In the genomic region with DNA sequence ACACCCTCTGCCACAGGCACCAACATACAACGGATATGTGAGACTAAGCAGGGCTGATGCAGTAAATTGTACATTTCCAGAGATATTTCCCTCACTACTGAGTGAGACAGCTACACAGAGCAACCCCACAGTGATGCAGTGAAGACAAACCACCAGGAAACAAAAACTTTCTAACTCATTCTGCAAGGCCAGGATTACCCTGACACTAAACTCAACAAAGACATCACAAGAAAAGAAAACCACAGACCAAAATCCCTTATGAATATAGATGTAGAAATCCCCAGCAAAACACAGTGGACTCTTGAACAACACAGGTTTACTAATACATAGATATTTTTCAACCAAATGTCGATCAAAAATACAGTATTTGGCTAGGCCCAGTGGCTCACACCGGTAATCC, we compare ENCODE assay signal across 29 cellular contexts. TPM values are rescaled to one million over a fixed set of nuclear protein-coding genes. Genes with fewer than 3 reads are reported as not detected.
"Had no signal": no experiment of that assay in that cellular context is flagged by ENCODE, and none has a peak within 500 bp of the region (broad histone marks: within the 10 kb centered on the region; RNA-seq: fewer than 3 reads in every experiment).

No MANE protein-coding gene starts in this region.

- H3K36me3 Mint-ChIP-seq: activated naive CD8-positive, alpha-beta T cell; immature natural killer cell; naive thymus-derived CD8-positive, alpha-beta T cell; neural progenitor cell had no signal

- ATAC-seq: effector memory CD8-positive, alpha-beta T cell; esophagus mucosa; left lung; naive thymus-derived CD8-positive, alpha-beta T cell; sciatic nerve had no signal

- FAIRE-seq: endothelial cell of umbilical vein, frontal cortex, small intestine had no signal

- H3K9me3 ChIP-seq: adrenal gland, ascending aorta, colonic mucosa, left lung had no signal

- H3K9ac ChIP-seq: neural progenitor cell had no signal

- H3K4me3 Mint-ChIP-seq: activated naive CD8-positive, alpha-beta T cell; effector memory CD8-positive, alpha-beta T cell; immature natural killer cell had no signal

- H3K36me3 ChIP-seq: adrenal gland, ascending aorta, brain microvascular endothelial cell, colonic mucosa, left lung, neural progenitor cell had no signal

- H3K4me1 Mint-ChIP-seq: immature natural killer cell had no signal

- H3K27ac ChIP-seq: adrenal gland, ascending aorta, brain microvascular endothelial cell, colonic mucosa, hepatocyte, left lung, neural progenitor cell had no signal

- H3K4me2 ChIP-seq: hepatocyte, neural progenitor cell had no signal

- H3K4me1 ChIP-seq: ascending aorta, colonic mucosa, neural progenitor cell had no signal

- H3K27ac Mint-ChIP-seq: activated naive CD8-positive, alpha-beta T cell; effector memory CD8-positive, alpha-beta T cell; immature natural killer cell; neural progenitor cell had no signal

- H3K9me3 Mint-ChIP-seq: effector memory CD8-positive, alpha-beta T cell; immature natural killer cell; naive thymus-derived CD8-positive, alpha-beta T cell; neural progenitor cell had no signal

- H3K4me3 ChIP-seq: adrenal gland, ascending aorta, colonic mucosa, dorsolateral prefrontal cortex, hepatocyte, left lung, lung, neural progenitor cell had no signal

- H3K27me3 ChIP-seq: adrenal gland, ascending aorta, hepatocyte had no signal

- DNase-seq: activated CD4-positive, alpha-beta T cell treated with anti-CD3 and anti-CD28 coated beads, Interleukin-2, amount 50 U/mL, for 1 hour; activated naive CD4-positive, alpha-beta T cell; adrenal gland; brain microvascular endothelial cell; central memory CD4-positive, alpha-beta T cell; colonic mucosa; dorsolateral prefrontal cortex; effector memory CD8-positive, alpha-beta T cell; glutamatergic neuron; immature natural killer cell; left lung; naive thymus-derived CD8-positive, alpha-beta T cell; small intestine; stimulated activated naive CD4-positive, alpha-beta T cell had no signal

RNA-seq across cellular contexts. Expression of a gene that starts 1.5 kb away (rescaled TPM):
- total RNA-seq: endothelial cell of umbilical vein had no signal

RNA-seq across cellular contexts. Expression of a gene that starts 11.9 kb away (rescaled TPM):
- total RNA-seq: activated CD8-positive, alpha-beta memory T cell treated with anti-CD3 and anti-CD28 coated beads for 36 hours; colonic mucosa; endothelial cell of umbilical vein; kidney epithelial cell; omental fat pad; posterior vena cava; renal cortical epithelial cell; sciatic nerve; subcutaneous adipose tissue had no signal

RNA-seq across cellular contexts. Expression of a gene that starts 18.9 kb away (rescaled TPM):
- total RNA-seq: ascending aorta, endothelial cell of umbilical vein, kidney epithelial cell had no signal
